8 cellular contexts compared by ENCODE assay signal in the genomic region with DNA sequence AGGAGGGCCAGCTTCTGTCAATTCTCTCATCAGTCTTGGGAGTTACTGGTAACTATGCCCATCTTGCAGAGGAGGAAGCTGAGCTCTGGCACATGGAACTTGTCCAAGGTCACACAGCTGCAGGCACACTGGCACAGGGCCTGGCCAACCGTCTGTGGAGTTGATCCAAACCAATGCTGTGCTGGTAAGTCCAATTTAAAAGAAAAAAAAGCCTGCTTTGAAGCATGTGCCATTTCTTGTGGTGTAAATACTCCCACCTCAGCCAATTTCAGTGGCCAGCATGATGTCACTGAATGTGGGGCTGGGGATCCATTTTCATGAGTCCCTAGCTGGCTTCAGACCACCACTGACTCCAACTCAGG.
DNase-seq lines count a peak whose midpoint lies in the region; ATAC-seq and TF ChIP-seq lines count a peak whose summit lies in the region.

No MANE protein-coding gene starts in this region.

- CTCF ChIA-PET in T-cell (lab: Charles Lee): no interaction called here

- H3K27me3 ChIP-seq in fibroblast of lung (ENCODE audit: control insufficient read depth, insufficient read depth, low read length) (no peaks in the 10 kb centered on the region), sigmoid colon (no peaks in the 10 kb centered on the region)

- 5 to 23% methylated on average over 1 of the region's 1 CpG for WGBS in sigmoid colon, 2 donors

- no peak for TF ChIP-seq POLR2A in sigmoid colon (IDR thresholded peaks at IDR 0.05)

- peaks cover 9% of the 10 kb centered on the region for H3K36me3 Mint-ChIP-seq in T-cell

- no peak for DNase-seq in T-cell
- peak in 1 of 2 donors; percentile 93 for DNase-seq in fibroblast of lung (ENCODE audit: low read depth in 2 of 2)
- DNase-seq in sigmoid colon: peak; percentile 78
- no peak for DNase-seq in LoVo (ENCODE audit: low spot score)
- no peak for DNase-seq in stimulated activated naive CD4-positive, alpha-beta T cell treated with Interleukin-2 at 50 U/mL for 16 hours (lab: John Stamatoyannopoulos, UW)

- peak overlapping the region; percentile 76 to 83 for H3K27ac Mint-ChIP-seq in T-cell

- POLR2A ChIA-PET in T-cell (lab: Charles Lee): no interaction called here

- H3K4me1 Mint-ChIP-seq in T-cell: peaks cover 18 to 21% (median 21%) of the 10 kb centered on the region in 3 donors

- H4K20me1 ChIP-seq in fibroblast of lung (ENCODE audit: control insufficient read depth, extremely low read depth, insufficient read depth, low read length): no peaks in the 10 kb centered on the region

- ATAC-seq in GM18868 (IDR thresholded peaks at IDR 0.05; ENCODE audit: unreplicated experiment) (peak; percentile 29), T-cell (replicated peaks in 1 of 4) (no peak), HG02973 (IDR thresholded peaks at IDR 0.05; ENCODE audit: unreplicated experiment) (no peak), HG02970 (IDR thresholded peaks at IDR 0.05; ENCODE audit: low FRiP score, unreplicated experiment) (no peak)

- H3K36me3 ChIP-seq in fibroblast of lung (ENCODE audit: control insufficient read depth, insufficient read depth, low read length): no peaks in the 10 kb centered on the region
- no peaks in the 10 kb centered on the region for H3K36me3 ChIP-seq in sigmoid colon

- H3K9ac ChIP-seq in fibroblast of lung (ENCODE audit: insufficient read depth, low read length): peak overlapping the region; percentile 48

- intact Hi-C loops in sigmoid colon (cut with DNase I): no loop called here

- H3K4me3 Mint-ChIP-seq in T-cell: peak overlapping the region in 2 of 3 donors; percentile 31 to 71

- H3K4me1 ChIP-seq in fibroblast of lung (ENCODE audit: control insufficient read depth, extremely low read depth, insufficient read depth, low read length): peaks cover 37% of the 10 kb centered on the region
- H3K4me1 ChIP-seq in sigmoid colon: peaks cover 0 to 6% (median 0%) of the 10 kb centered on the region in 4 donors

- H3K9me3 ChIP-seq in fibroblast of lung (ENCODE audit: control insufficient read depth, insufficient read depth, low read depth, low read length) (no peaks in the 10 kb centered on the region), sigmoid colon (peaks cover 5 to 14% (median 10%) of the 10 kb centered on the region in 4 donors)

- TF ChIP-seq EP300 in sigmoid colon (IDR thresholded peaks at IDR 0.05): no peak

- H3K9me3 Mint-ChIP-seq in T-cell: peaks cover 0 to 38% (median 19%) of the 10 kb centered on the region in 3 donors

- H3K4me2 ChIP-seq in fibroblast of lung (ENCODE audit: extremely low read depth, insufficient read depth, low read length): no peak overlapping the region

- no peak overlapping the region for H2AFZ ChIP-seq in fibroblast of lung (ENCODE audit: low read length)

- H3K4me3 ChIP-seq in fibroblast of lung (replicated peaks in 1 of 4; ENCODE audit: control extremely low read depth in 1 of 4, insufficient read depth in 1 of 4, low read depth in 3 of 4, low read length in 4 of 4): no peak overlapping the region
- H3K4me3 ChIP-seq in sigmoid colon: no peak overlapping the region

- H3K27me3 Mint-ChIP-seq in T-cell: no peaks in the 10 kb centered on the region

- H3K27ac ChIP-seq in fibroblast of lung (ENCODE audit: insufficient read depth, low read length): peak overlapping the region; percentile 89
- peak overlapping the region; percentile 56 to 74 (median 63) for H3K27ac ChIP-seq in sigmoid colon

- no peak for TF ChIP-seq CTCF in fibroblast of lung (conservative IDR thresholded peaks at IDR 0.05 in 1 of 2, IDR thresholded peaks at IDR 0.05 in 1 of 2; ENCODE audit: low read depth in 1 of 2, low read length in 2 of 2)
- no peak for TF ChIP-seq CTCF in sigmoid colon (IDR thresholded peaks at IDR 0.05)

- H3K79me2 ChIP-seq in fibroblast of lung (ENCODE audit: control insufficient read depth, insufficient read depth, low read length): peaks cover 2% of the 10 kb centered on the region
